10 cellular contexts compared by ENCODE assay signal in genomic region chr18:3305933-3306332, GRCh38.
DNase-seq lines count a peak whose midpoint lies in the region; ATAC-seq lines count a peak whose summit lies in the region.
"Had no signal": no experiment of that assay in that cellular context is flagged by ENCODE, and none has a peak within 500 bp of the region (broad histone marks: within the 10 kb centered on the region; RNA-seq: fewer than 3 reads in every experiment).

No MANE protein-coding gene starts in this region.

- peaks cover 8 to 13% of the 10 kb centered on the region in 2 donors for H3K4me1 Mint-ChIP-seq in effector memory CD8-positive, alpha-beta T cell (ENCODE audit: low read depth in 2 of 2)
- peaks cover 24% of the 10 kb centered on the region for H3K4me1 Mint-ChIP-seq in stimulated activated effector memory CD8-positive, alpha-beta T cell treated with anti-CD3 and anti-CD28 coated beads, Interleukin-12 subunit alpha, Interleukin-12 subunit beta, amount 100 ng/mL, for 72 hours

- peak; percentile 10 for DNase-seq in activated CD4-positive, alpha-beta T cell treated with anti-CD3 and anti-CD28 coated beads for 48 hours
- DNase-seq in activated CD4-positive, alpha-beta T cell treated with anti-CD3 and anti-CD28 coated beads, Interleukin-2, amount 50 U/mL, for 4 hours: no peak
- DNase-seq in T-helper 9 cell (peak; percentile 3), HuH-7.5 (ENCODE audit: low spot score) (no peak), SIG-M5 (lab: John Stamatoyannopoulos, UW) (no peak)
- no peak for DNase-seq in effector memory CD8-positive, alpha-beta T cell
- no peak for DNase-seq in stimulated activated effector memory CD8-positive, alpha-beta T cell treated with anti-CD3 and anti-CD28 coated beads, Interleukin-12 subunit alpha, Interleukin-12 subunit beta, amount 100 ng/mL, for 72 hours (ENCODE audit: low spot score in 2 of 2)
- DNase-seq: colonic mucosa, NCI-H2171 treated with DMSO at 0.1 percent for 48 hours had no signal

- no peaks in the 10 kb centered on the region for H3K9me3 Mint-ChIP-seq in effector memory CD8-positive, alpha-beta T cell
- no peaks in the 10 kb centered on the region for H3K9me3 Mint-ChIP-seq in stimulated activated effector memory CD8-positive, alpha-beta T cell treated with anti-CD3 and anti-CD28 coated beads, Interleukin-12 subunit alpha, Interleukin-12 subunit beta, amount 100 ng/mL, for 72 hours

- peak overlapping the region; percentile 82 to 87 for H3K27ac Mint-ChIP-seq in effector memory CD8-positive, alpha-beta T cell
- H3K27ac Mint-ChIP-seq in stimulated activated effector memory CD8-positive, alpha-beta T cell treated with anti-CD3 and anti-CD28 coated beads, Interleukin-12 subunit alpha, Interleukin-12 subunit beta, amount 100 ng/mL, for 72 hours: peak overlapping the region; percentile 94

- H3K27me3 Mint-ChIP-seq in effector memory CD8-positive, alpha-beta T cell: peaks cover 13% of the 10 kb centered on the region in 2 donors

- ATAC-seq in effector memory CD8-positive, alpha-beta T cell (replicated peaks): no peak
- no peak for ATAC-seq in stimulated activated effector memory CD8-positive, alpha-beta T cell treated with anti-CD3 and anti-CD28 coated beads, Interleukin-12 subunit alpha, Interleukin-12 subunit beta, amount 100 ng/mL, for 72 hours
- no peak for ATAC-seq in HG02610 (IDR thresholded peaks at IDR 0.05; ENCODE audit: unreplicated experiment)

- no peaks in the 10 kb centered on the region for H3K36me3 Mint-ChIP-seq in effector memory CD8-positive, alpha-beta T cell (ENCODE audit: insufficient read depth)
- H3K36me3 Mint-ChIP-seq in stimulated activated effector memory CD8-positive, alpha-beta T cell treated with anti-CD3 and anti-CD28 coated beads, Interleukin-12 subunit alpha, Interleukin-12 subunit beta, amount 100 ng/mL, for 72 hours: no peaks in the 10 kb centered on the region

- peak overlapping the region in 1 of 2 donors; percentile 51 for H3K4me3 Mint-ChIP-seq in effector memory CD8-positive, alpha-beta T cell
- peak overlapping the region; percentile 69 for H3K4me3 Mint-ChIP-seq in stimulated activated effector memory CD8-positive, alpha-beta T cell treated with anti-CD3 and anti-CD28 coated beads, Interleukin-12 subunit alpha, Interleukin-12 subunit beta, amount 100 ng/mL, for 72 hours

Comparison
In these comparisons a context has a peak if more than half of its experiments do, and no peak if none do; other contexts are left out.
1. DNase-seq: peak in activated CD4-positive, alpha-beta T cell treated with anti-CD3 and anti-CD28 coated beads for 48 hours (single experiment) and T-helper 9 cell (single experiment); none in activated CD4-positive, alpha-beta T cell treated with anti-CD3 and anti-CD28 coated beads, Interleukin-2, amount 50 U/mL, for 4 hours (0 of 2), effector memory CD8-positive, alpha-beta T cell (0 of 3), stimulated activated effector memory CD8-positive, alpha-beta T cell treated with anti-CD3 and anti-CD28 coated beads, Interleukin-12 subunit alpha, Interleukin-12 subunit beta, amount 100 ng/mL, for 72 hours (0 of 2), HuH-7.5 (single experiment) and SIG-M5 (single experiment).